In the genomic region with DNA sequence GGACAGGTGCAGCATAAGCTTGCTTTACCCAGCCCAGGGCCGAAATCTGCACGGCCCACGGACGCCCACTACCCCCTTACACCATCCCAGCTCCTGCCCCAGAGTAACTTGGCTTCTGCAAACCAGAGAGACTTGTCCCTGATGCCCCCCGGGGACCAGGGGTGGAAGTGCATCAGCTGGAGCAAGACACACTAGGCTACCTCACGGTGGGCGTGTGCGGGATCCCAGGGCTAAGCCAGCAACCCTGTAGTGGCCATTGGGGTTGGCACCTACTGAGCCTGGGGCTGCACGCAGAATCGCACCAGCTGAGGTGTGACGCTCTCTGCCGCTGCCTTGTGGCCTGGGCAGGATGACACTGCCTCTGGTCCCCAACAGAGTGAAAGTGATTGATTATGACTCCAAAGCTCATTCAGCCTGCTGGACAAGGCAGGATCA, we compare ENCODE assay signal across 8 cellular contexts. TPM values are rescaled to one million over a fixed set of nuclear protein-coding genes. Genes with fewer than 3 reads are reported as not detected.
DNase-seq lines count a peak whose midpoint lies in the region; ATAC-seq and TF ChIP-seq lines count a peak whose summit lies in the region.

No MANE protein-coding gene starts in this region.

- no peaks in the 10 kb centered on the region for H3K9me2 ChIP-seq in neural cell (ENCODE audit: insufficient read depth, low read length)

- no peak for TF ChIP-seq EP300 in neural cell (conservative IDR thresholded peaks at IDR 0.05; ENCODE audit: poor library complexity, severe bottlenecking)

- H4K20me1 ChIP-seq in neural cell (ENCODE audit: insufficient read depth) = no peaks in the 10 kb centered on the region

- no peaks in the 10 kb centered on the region for H3F3A ChIP-seq in neural cell (ENCODE audit: insufficient read depth, low read length, poor library complexity, severe bottlenecking)

- H3K9me3 ChIP-seq in neural cell (ENCODE audit: low read length) = no peaks in the 10 kb centered on the region

- TF ChIP-seq CTCF in RWPE1 (conservative IDR thresholded peaks at IDR 0.05; ENCODE audit: low read depth) = no peak
- peak; percentile 10 for TF ChIP-seq CTCF in cardiac fibroblast (IDR thresholded peaks at IDR 0.05; ENCODE audit: low read depth, low read length)
- peak; percentile 18 for TF ChIP-seq CTCF in neural cell (IDR thresholded peaks at IDR 0.05; ENCODE audit: poor library complexity, severe bottlenecking)

- POLR2A ChIA-PET in RWPE1 (lab: Yijun Ruan, JAX; ENCODE audit: low non-redundant PET) = no interaction called here

- no peak overlapping the region for H3K4me2 ChIP-seq in neural cell (ENCODE audit: low read length)

- CTCF ChIA-PET in RWPE1 (lab: Yijun Ruan, JAX) = interaction anchor here (0.5 to 1.3 kb wide), 5 partner anchors 17 to 195 kb away, joined by 3 to 10 read pairs (median 3); no protein-coding TSS in a partner anchor

- H3K27ac ChIP-seq in RWPE1 = peak overlapping the region; percentile 73
- H3K27ac ChIP-seq in neural cell (ENCODE audit: low read length) = no peak overlapping the region

- no peak for ATAC-seq in HG03095 (IDR thresholded peaks at IDR 0.05; ENCODE audit: unreplicated experiment)

- no peak for TF ChIP-seq RAD21 in neural cell (conservative IDR thresholded peaks at IDR 0.05)

- no peak overlapping the region for H2AFZ ChIP-seq in neural cell (ENCODE audit: low read depth, low read length)

- H3K79me2 ChIP-seq in neural cell (replicated peaks; ENCODE audit: insufficient read depth, low read length) = no peaks in the 10 kb centered on the region

- H3K4me3 ChIP-seq in cardiac fibroblast (replicated peaks in 1 of 2; ENCODE audit: low read depth in 2 of 2, low read length in 2 of 2) (no peak overlapping the region), neural cell (ENCODE audit: low read length) (no peak overlapping the region)

- no peaks in the 10 kb centered on the region for H3K36me3 ChIP-seq in neural cell (ENCODE audit: insufficient read depth, low read length)

- no peaks in the 10 kb centered on the region for H3K27me3 ChIP-seq in neural cell (ENCODE audit: insufficient read depth, low read depth, low read length)

- intact Hi-C loops in posterior cingulate gyrus (cut with DNase I) = no loop called here

- H3K9ac ChIP-seq in neural cell (ENCODE audit: low read length) = no peak overlapping the region

- DNase-seq in NCI-H82 (lab: John Stamatoyannopoulos, UW) = peak; percentile 57
- DNase-seq in NCI-H82 treated with DMSO at 0.1 percent for 48 hours (lab: John Stamatoyannopoulos, UW; ENCODE audit: unreplicated experiment) = no peak
- no peak for DNase-seq in RWPE1 (ENCODE audit: low spot score)
- DNase-seq in cardiac fibroblast (ENCODE audit: low read depth in 2 of 2) = peak in 1 of 2 donors; percentile 21
- DNase-seq in NCI-H1048 (lab: John Stamatoyannopoulos, UW) = no peak
- DNase-seq in posterior cingulate gyrus = no peak

TF ChIP-seq in neural cell, 6 proteins besides CTCF, POLR2A, EP300 and RAD21:
- TF ChIP-seq TAF1 (IDR thresholded peaks at IDR 0.05; ENCODE audit: low read depth) (no peak), MXI1 (conservative IDR thresholded peaks at IDR 0.05; ENCODE audit: poor library complexity, severe bottlenecking) (no peak), SMC3 (conservative IDR thresholded peaks at IDR 0.05; ENCODE audit: poor library complexity) (no peak), POLR2AphosphoS5 (IDR thresholded peaks at IDR 0.05) (no peak), EZH2 (IDR thresholded peaks at IDR 0.05; ENCODE audit: borderline replicate concordance, insufficient read depth, low read length, poor library complexity, severe bottlenecking) (no peak)
- TF ChIP-seq, protein P1, sequence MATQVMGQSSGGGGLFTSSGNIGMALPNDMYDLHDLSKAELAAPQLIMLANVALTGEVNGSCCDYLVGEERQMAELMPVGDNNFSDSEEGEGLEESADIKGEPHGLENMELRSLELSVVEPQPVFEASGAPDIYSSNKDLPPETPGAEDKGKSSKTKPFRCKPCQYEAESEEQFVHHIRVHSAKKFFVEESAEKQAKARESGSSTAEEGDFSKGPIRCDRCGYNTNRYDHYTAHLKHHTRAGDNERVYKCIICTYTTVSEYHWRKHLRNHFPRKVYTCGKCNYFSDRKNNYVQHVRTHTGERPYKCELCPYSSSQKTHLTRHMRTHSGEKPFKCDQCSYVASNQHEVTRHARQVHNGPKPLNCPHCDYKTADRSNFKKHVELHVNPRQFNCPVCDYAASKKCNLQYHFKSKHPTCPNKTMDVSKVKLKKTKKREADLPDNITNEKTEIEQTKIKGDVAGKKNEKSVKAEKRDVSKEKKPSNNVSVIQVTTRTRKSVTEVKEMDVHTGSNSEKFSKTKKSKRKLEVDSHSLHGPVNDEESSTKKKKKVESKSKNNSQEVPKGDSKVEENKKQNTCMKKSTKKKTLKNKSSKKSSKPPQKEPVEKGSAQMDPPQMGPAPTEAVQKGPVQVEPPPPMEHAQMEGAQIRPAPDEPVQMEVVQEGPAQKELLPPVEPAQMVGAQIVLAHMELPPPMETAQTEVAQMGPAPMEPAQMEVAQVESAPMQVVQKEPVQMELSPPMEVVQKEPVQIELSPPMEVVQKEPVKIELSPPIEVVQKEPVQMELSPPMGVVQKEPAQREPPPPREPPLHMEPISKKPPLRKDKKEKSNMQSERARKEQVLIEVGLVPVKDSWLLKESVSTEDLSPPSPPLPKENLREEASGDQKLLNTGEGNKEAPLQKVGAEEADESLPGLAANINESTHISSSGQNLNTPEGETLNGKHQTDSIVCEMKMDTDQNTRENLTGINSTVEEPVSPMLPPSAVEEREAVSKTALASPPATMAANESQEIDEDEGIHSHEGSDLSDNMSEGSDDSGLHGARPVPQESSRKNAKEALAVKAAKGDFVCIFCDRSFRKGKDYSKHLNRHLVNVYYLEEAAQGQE (IDR thresholded peaks at IDR 0.05; ENCODE audit: borderline replicate concordance) = no peak

RNA-seq across cellular contexts. Expression of a gene that starts 6.1 kb away (rescaled TPM):
- 2.9 and 3.3 TPM in 2 replicates for polyA plus RNA-seq in neural cell
- polyA minus RNA-seq in neural cell = 26.4 and 27.0 TPM in 2 replicates

RNA-seq across cellular contexts. Expression of a gene that starts 21.1 kb away (rescaled TPM):
- 10.2 and 24.0 TPM in 2 replicates for polyA plus RNA-seq in neural cell
- 10.5 and 11.7 TPM in 2 replicates for polyA minus RNA-seq in neural cell

RNA-seq across cellular contexts. Expression of a gene that starts 33.2 kb away (rescaled TPM):
- 839 and 862 TPM in 2 replicates for polyA plus RNA-seq in neural cell
- 261 and 348 TPM in 2 replicates for polyA minus RNA-seq in neural cell

RNA-seq across cellular contexts. Expression of a gene that starts 33.3 kb away (rescaled TPM):
- polyA plus RNA-seq in neural cell = 21.6 and 27.1 TPM in 2 replicates
- 24.4 and 26.3 TPM in 2 replicates for polyA minus RNA-seq in neural cell
